8 cellular contexts compared by ENCODE assay signal in genomic region chr16:11629071-11630030, GRCh38. TPM values are rescaled to one million over a fixed set of nuclear protein-coding genes. Genes with fewer than 3 reads are reported as not detected.
A peak's percentile ranks its signal among the peaks of the same experiment; 100 is the strongest.
DNase-seq lines count a peak whose midpoint lies in the region; ATAC-seq and TF ChIP-seq lines count a peak whose summit lies in the region.

No MANE protein-coding gene starts in this region.

- H3K4me3 ChIP-seq in H7 (ENCODE audit: insufficient read depth, low read depth, low read length), result no peak overlapping the region
- H3K4me3 ChIP-seq in rectal smooth muscle tissue (ENCODE audit: low read length), result no peak overlapping the region

- no peak for TF ChIP-seq CTCF in foreskin keratinocyte (conservative IDR thresholded peaks at IDR 0.05)

- no peaks in the 10 kb centered on the region for H3K27me3 ChIP-seq in H7 (ENCODE audit: control insufficient read depth, insufficient read depth, low read length)
- H3K27me3 ChIP-seq in foreskin keratinocyte, result no peaks in the 10 kb centered on the region
- no peaks in the 10 kb centered on the region for H3K27me3 ChIP-seq in rectal smooth muscle tissue (ENCODE audit: control insufficient read depth, insufficient read depth, low read length)

- H3K4me1 ChIP-seq in foreskin keratinocyte (peaks cover 13% of the 10 kb centered on the region), rectal smooth muscle tissue (ENCODE audit: control insufficient read depth, insufficient read depth, low read length) (peaks cover 8% of the 10 kb centered on the region)

- ATAC-seq in foreskin keratinocyte (no peak), GM21825 (IDR thresholded peaks at IDR 0.05; ENCODE audit: unreplicated experiment) (no peak), HG03280 (IDR thresholded peaks at IDR 0.05; ENCODE audit: unreplicated experiment) (no peak), GM18861 (IDR thresholded peaks at IDR 0.05; ENCODE audit: unreplicated experiment) (no peak)

- peak; percentile 23 for DNase-seq in H7
- peak; percentile 96 for DNase-seq in RPMI8226
- no peak for DNase-seq in foreskin keratinocyte
- no peak for DNase-seq in NCI-H2196 treated with DMSO at 0.1 percent for 48 hours (lab: John Stamatoyannopoulos, UW; ENCODE audit: unreplicated experiment)

- no peaks in the 10 kb centered on the region for H3K36me3 ChIP-seq in H7 (replicated peaks; ENCODE audit: control insufficient read depth, insufficient read depth, low read length)
- no peaks in the 10 kb centered on the region for H3K36me3 ChIP-seq in rectal smooth muscle tissue (ENCODE audit: control insufficient read depth, insufficient read depth, low read length)

- H3K9ac ChIP-seq in rectal smooth muscle tissue (ENCODE audit: low read length), result peak overlapping the region; percentile 29

- H3K27ac ChIP-seq in foreskin keratinocyte (peak overlapping the region; percentile 94), rectal smooth muscle tissue (ENCODE audit: low read depth, low read length) (peak overlapping the region; percentile 57)

RNA-seq across cellular contexts. Expression of gene SNN, which starts 38.9 kb away (rescaled TPM):
- 34.1 and 34.9 TPM in 2 replicates for total RNA-seq in H7 (2014; rRNA removed; shearing (Covaris generic))
- 11.5 and 14.2 TPM in 2 replicates for total RNA-seq in foreskin keratinocyte
- polyA plus RNA-seq in foreskin keratinocyte, result 7.9 and 11.4 TPM in 2 replicates

RNA-seq across cellular contexts. Expression of gene LITAF, which starts 42.6 kb away (rescaled TPM):
- 71.8 and 85.6 TPM in 2 replicates for total RNA-seq in H7 (2014; rRNA removed; shearing (Covaris generic))
- total RNA-seq in foreskin keratinocyte, result 91.8 and 109 TPM in 2 replicates
- 83.9 and 86.1 TPM in 2 replicates for polyA plus RNA-seq in foreskin keratinocyte

Comparison
In these comparisons a context has a peak if more than half of its experiments do, and no peak if none do; other contexts are left out.
1. DNase-seq: peak in H7 (single experiment) and RPMI8226 (single experiment); none in foreskin keratinocyte (0 of 2) and NCI-H2196 treated with DMSO at 0.1 percent for 48 hours (single experiment).